In genomic region chr14:93135399-93135798, GRCh38 we compare ENCODE assay signal across 27 cellular contexts. TPM values are rescaled to one million over a fixed set of nuclear protein-coding genes. Genes with fewer than 3 reads are reported as not detected.
DNase-seq lines count a peak whose midpoint lies in the region; ATAC-seq and TF ChIP-seq lines count a peak whose summit lies in the region.
"Had no signal": no experiment of that assay in that cellular context is flagged by ENCODE, and none has a peak within 500 bp of the region (broad histone marks: within the 10 kb centered on the region; RNA-seq: fewer than 3 reads in every experiment).

No MANE protein-coding gene starts in this region.

- H3K4me3 Mint-ChIP-seq in neural progenitor cell = no peak overlapping the region
- H3K4me3 Mint-ChIP-seq: activated CD4-positive, alpha-beta memory T cell treated with anti-CD3 and anti-CD28 coated beads for 36 hours; CD8-positive, alpha-beta memory T cell; nephron; type B pancreatic cell had no signal

- H3K4me1 ChIP-seq in breast epithelium (no peaks in the 10 kb centered on the region), neural progenitor cell (no peaks in the 10 kb centered on the region)

- H3K27me3 ChIP-seq in breast epithelium = no peaks in the 10 kb centered on the region
- no peaks in the 10 kb centered on the region for H3K27me3 ChIP-seq in neural progenitor cell
- H3K27me3 ChIP-seq: heart right ventricle had no signal

- no peak for TF ChIP-seq POLR2A in breast epithelium (IDR thresholded peaks at IDR 0.05)

- no peaks in the 10 kb centered on the region for H3K9me3 Mint-ChIP-seq in neural progenitor cell
- H3K9me3 Mint-ChIP-seq: activated CD4-positive, alpha-beta memory T cell treated with anti-CD3 and anti-CD28 coated beads for 36 hours; CD8-positive, alpha-beta memory T cell; nephron; type B pancreatic cell had no signal

- no peaks in the 10 kb centered on the region for H3F3A ChIP-seq in neural progenitor cell (ENCODE audit: low read depth)

- TF ChIP-seq CTCF in LNCaP clone FGC (IDR thresholded peaks at IDR 0.05; ENCODE audit: control insufficient read depth, extremely low read depth, insufficient read depth) = no peak
- no peak for TF ChIP-seq CTCF in breast epithelium (IDR thresholded peaks at IDR 0.05)
- no peak for TF ChIP-seq CTCF in neural progenitor cell (IDR thresholded peaks at IDR 0.05)

- H3K4me3 ChIP-seq in LNCaP clone FGC (ENCODE audit: low read depth, low read length) (no peak overlapping the region), breast epithelium (no peak overlapping the region), neural progenitor cell (no peak overlapping the region)
- H3K4me3 ChIP-seq: heart right ventricle had no signal

- no peaks in the 10 kb centered on the region for H3K36me3 ChIP-seq in breast epithelium
- no peaks in the 10 kb centered on the region for H3K36me3 ChIP-seq in neural progenitor cell
- H3K36me3 ChIP-seq: heart right ventricle had no signal

- peak overlapping the region; percentile 41 to 48 for H3K27ac ChIP-seq in breast epithelium
- no peak overlapping the region for H3K27ac ChIP-seq in neural progenitor cell
- H3K27ac ChIP-seq: heart right ventricle had no signal

- H4K20me1 ChIP-seq in neural progenitor cell (ENCODE audit: low read depth) = no peaks in the 10 kb centered on the region

- DNase-seq in Caki2 (ENCODE audit: low read depth) (peak; percentile 50), LNCaP clone FGC (ENCODE audit: low read depth) (peak; percentile 90), breast epithelium (ENCODE audit: low spot score in 2 of 2) (peak; percentile 24 to 59), neural progenitor cell (ENCODE audit: low spot score) (no peak)
- DNase-seq in stimulated activated CD4-positive, alpha-beta T cell treated with anti-CD3 and anti-CD28 coated beads, Interleukin-2, amount 100 ng/mL, for 24 hours = no peak
- DNase-seq: activated CD4-positive, alpha-beta memory T cell treated with anti-CD3 and anti-CD28 coated beads for 36 hours; activated effector memory CD4-positive, alpha-beta T cell treated with Interleukin-2 at 50 U/mL for 16 hours; CD8-positive, alpha-beta memory T cell; DMS79 treated with DMSO at 0.1 percent for 48 hours; effector CD8-positive, alpha-beta T cell; erythroblast; foreskin fibroblast; heart right ventricle; KBM-7; left ventricle myocardium superior; midbrain; MV-4-11; NCI-H2171 treated with DMSO at 0.1 percent for 48 hours; NCI-H82; OCI-M1; Right ventricle myocardium superior; SW 1271 had no signal

- no peaks in the 10 kb centered on the region for H3K9me3 ChIP-seq in breast epithelium
- no peaks in the 10 kb centered on the region for H3K9me3 ChIP-seq in neural progenitor cell (ENCODE audit: low read depth)
- H3K9me3 ChIP-seq: heart right ventricle had no signal

- H3K9ac ChIP-seq in neural progenitor cell = no peak overlapping the region

- H3K4me2 ChIP-seq in neural progenitor cell = no peak overlapping the region

- in situ Hi-C loops in Caki2 (cut with HindIII; ENCODE audit: low pct_unique_long_range_greater_than_20kb, low sequenced_read_pairs) = no loop called here

- H3K4me1 Mint-ChIP-seq in neural progenitor cell = peaks cover 19% of the 10 kb centered on the region

- no peak for ATAC-seq in HG02973 (IDR thresholded peaks at IDR 0.05; ENCODE audit: unreplicated experiment)
- no peak for ATAC-seq in esophagus mucosa
- ATAC-seq: activated CD4-positive, CD25-positive, alpha-beta regulatory T cell treated with anti-CD3 and anti-CD28 coated beads, Interleukin-2, amount 50 U/mL, for 24 hours; heart right ventricle; left ventricle myocardium superior had no signal

- H3K27ac Mint-ChIP-seq in neural progenitor cell = peak overlapping the region; percentile 60
- H3K27ac Mint-ChIP-seq: activated CD4-positive, alpha-beta memory T cell treated with anti-CD3 and anti-CD28 coated beads for 36 hours; CD8-positive, alpha-beta memory T cell; nephron; type B pancreatic cell had no signal

- H2AFZ ChIP-seq in neural progenitor cell (replicated peaks) = no peak overlapping the region

- H3K36me3 Mint-ChIP-seq in neural progenitor cell = no peaks in the 10 kb centered on the region
- H3K36me3 Mint-ChIP-seq: activated CD4-positive, alpha-beta memory T cell treated with anti-CD3 and anti-CD28 coated beads for 36 hours; CD8-positive, alpha-beta memory T cell; type B pancreatic cell had no signal

- peaks cover 4% of the 10 kb centered on the region for H3K27me3 Mint-ChIP-seq in neural progenitor cell (ENCODE audit: insufficient read depth, low read depth)
- H3K27me3 Mint-ChIP-seq: activated CD4-positive, alpha-beta memory T cell treated with anti-CD3 and anti-CD28 coated beads for 36 hours; CD8-positive, alpha-beta memory T cell had no signal

- no peaks in the 10 kb centered on the region for H3K79me2 ChIP-seq in neural progenitor cell (ENCODE audit: low read depth)

- intact Hi-C loops in breast epithelium (cut with DNase I; ENCODE audit: low total_unique reads) = no loop called here

RNA-seq across cellular contexts. Expression of gene ITPK1, which starts 19.7 kb away (rescaled TPM):
- 14.0 and 53.2 TPM in 2 replicates for total RNA-seq in Caki2 (2014; rRNA removed; shearing (Covaris generic); ENCODE audit: low replicate concordance)
- total RNA-seq in breast epithelium = 10 to 100 TPM; 27.8 to 91.7 (median 42.9) TPM
- total RNA-seq in neural progenitor cell (ENCODE audit: low replicate concordance) = 25.8 and 34.6 TPM in 2 replicates
- 22.1 TPM for total RNA-seq in esophagus mucosa

RNA-seq across cellular contexts. Expression of gene MOAP1, which starts 49.3 kb away (rescaled TPM):
- total RNA-seq in Caki2 (2014; rRNA removed; shearing (Covaris generic); ENCODE audit: low replicate concordance) = 18.5 and 22.6 TPM in 2 replicates
- total RNA-seq in breast epithelium (10 to 100 TPM; 29.0 to 35.9 (median 31.1) TPM), neural progenitor cell (ENCODE audit: low replicate concordance) (26.9 and 34.6 TPM in 2 replicates), esophagus mucosa (4.6 TPM)

RNA-seq across cellular contexts. Expression of gene LYSET, which starts 49.7 kb away (rescaled TPM):
- total RNA-seq in Caki2 (2014; rRNA removed; shearing (Covaris generic); ENCODE audit: low replicate concordance) = 16.7 and 22.2 TPM in 2 replicates
- total RNA-seq in breast epithelium (10 to 100 TPM; 10.8 to 14.9 (median 11.4) TPM), neural progenitor cell (ENCODE audit: low replicate concordance) (16.1 and 17.2 TPM in 2 replicates), esophagus mucosa (13.9 TPM)

Comparison
In these comparisons a context has a peak if more than half of its experiments do, and no peak if none do; other contexts are left out.
1. DNase-seq: peak in Caki2 (single experiment), LNCaP clone FGC (single experiment) and breast epithelium (2 of 2); none in neural progenitor cell (single experiment) and stimulated activated CD4-positive, alpha-beta T cell treated with anti-CD3 and anti-CD28 coated beads, Interleukin-2, amount 100 ng/mL, for 24 hours (0 of 2).